ENCODE assay signal across 8 cellular contexts in the genomic region with DNA sequence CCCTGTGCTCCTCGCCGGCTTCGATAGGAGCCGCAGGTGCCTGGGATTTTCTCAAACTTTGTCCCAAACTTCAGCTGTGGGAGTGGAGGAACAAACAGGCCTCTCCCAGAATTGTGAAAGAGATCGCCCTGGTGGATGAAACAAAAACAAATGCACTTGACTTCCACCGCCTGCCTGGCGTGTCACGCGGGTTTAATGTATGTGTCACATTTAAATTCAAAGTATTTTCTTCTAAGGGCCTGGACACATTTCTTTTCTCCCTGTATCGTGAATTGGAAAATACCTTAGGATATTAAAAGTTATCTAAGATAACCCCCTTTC. TPM values are rescaled to one million over a fixed set of nuclear protein-coding genes. Genes with fewer than 3 reads are reported as not detected.
DNase-seq lines count a peak whose midpoint lies in the region; ATAC-seq and TF ChIP-seq lines count a peak whose summit lies in the region.

No MANE protein-coding gene starts in this region.

- no peak for TF ChIP-seq POLR2A in esophagus muscularis mucosa (IDR thresholded peaks at IDR 0.05; ENCODE audit: low read depth)

- no peaks in the 10 kb centered on the region for H3K9me3 Mint-ChIP-seq in neural progenitor cell

- TF ChIP-seq CTCF in WI38 (IDR thresholded peaks at IDR 0.05; ENCODE audit: low read depth, low read length) (no peak), esophagus muscularis mucosa (IDR thresholded peaks at IDR 0.05) (peak in 1 of 3 experiments; percentile 0), neural progenitor cell (IDR thresholded peaks at IDR 0.05) (no peak)

- H3K9ac ChIP-seq in HUES64 (ENCODE audit: low read depth, low read length) (peak overlapping the region; percentile 94), neural progenitor cell (peak overlapping the region; percentile 77)

- H3K27me3 Mint-ChIP-seq in neural progenitor cell (ENCODE audit: insufficient read depth, low read depth): no peaks in the 10 kb centered on the region

- H3K4me1 Mint-ChIP-seq in neural progenitor cell: peaks cover 40% of the 10 kb centered on the region

- peak overlapping the region; percentile 98 for H3K4me2 ChIP-seq in neural progenitor cell

- TF ChIP-seq EP300 in esophagus muscularis mucosa (IDR thresholded peaks at IDR 0.05): no peak

- H3K27ac Mint-ChIP-seq in neural progenitor cell: peak overlapping the region; percentile 84

- H3K9me3 ChIP-seq in HUES64 (ENCODE audit: insufficient read depth, low read depth, low read length): no peaks in the 10 kb centered on the region
- no peaks in the 10 kb centered on the region for H3K9me3 ChIP-seq in esophagus muscularis mucosa
- H3K9me3 ChIP-seq in neural progenitor cell (ENCODE audit: low read depth): no peaks in the 10 kb centered on the region

- DNase-seq in NCI-H1436 (lab: John Stamatoyannopoulos, UW) (peak; percentile 60), NCI-H1436 treated with DMSO at 0.1 percent for 48 hours (lab: John Stamatoyannopoulos, UW) (no peak), esophagus muscularis mucosa (ENCODE audit: extremely low spot score) (no peak), neural progenitor cell (ENCODE audit: low spot score) (no peak), NCI-H524 treated with DMSO at 0.1 percent for 48 hours (lab: John Stamatoyannopoulos, UW) (no peak)

- peak overlapping the region; percentile 91 for H3K4me3 ChIP-seq in HUES64 (ENCODE audit: low read length)
- peak overlapping the region; percentile 98 for H3K4me3 ChIP-seq in WI38 (ENCODE audit: low read depth, low read length)
- H3K4me3 ChIP-seq in esophagus muscularis mucosa: peak overlapping the region; percentile 89 to 96 (median 92)
- H3K4me3 ChIP-seq in neural progenitor cell: peak overlapping the region; percentile 96

- H3K36me3 Mint-ChIP-seq in neural progenitor cell: peaks cover 7% of the 10 kb centered on the region

- H2AFZ ChIP-seq in neural progenitor cell (replicated peaks): peak overlapping the region; percentile 87

- WGBS in HUES64: under 1% methylated on average over 9 of the region's 10 CpGs
- WGBS in esophagus muscularis mucosa: 2% methylated on average over 7 of the region's 10 CpGs

- H3K4me3 Mint-ChIP-seq in neural progenitor cell: peak overlapping the region; percentile 93

- ATAC-seq in GM21717 (IDR thresholded peaks at IDR 0.05; ENCODE audit: unreplicated experiment): peak; percentile 27

- H3F3A ChIP-seq in neural progenitor cell (ENCODE audit: low read depth): peaks cover 36% of the 10 kb centered on the region

- H4K20me1 ChIP-seq in neural progenitor cell (ENCODE audit: low read depth): peaks cover 29% of the 10 kb centered on the region

- no peaks in the 10 kb centered on the region for H3K36me3 ChIP-seq in HUES64 (ENCODE audit: insufficient read depth, low read length)
- no peaks in the 10 kb centered on the region for H3K36me3 ChIP-seq in esophagus muscularis mucosa
- H3K36me3 ChIP-seq in neural progenitor cell: no peaks in the 10 kb centered on the region

- peaks cover 59% of the 10 kb centered on the region for H3K4me1 ChIP-seq in HUES64 (ENCODE audit: insufficient read depth, low read length)
- peaks cover 34 to 63% (median 57%) of the 10 kb centered on the region in 4 donors for H3K4me1 ChIP-seq in esophagus muscularis mucosa
- H3K4me1 ChIP-seq in neural progenitor cell: peaks cover 47% of the 10 kb centered on the region

- peaks cover 65% of the 10 kb centered on the region for H3K79me2 ChIP-seq in neural progenitor cell (ENCODE audit: low read depth)

- H3K27ac ChIP-seq in HUES64 (ENCODE audit: low read depth, low read length): peak overlapping the region; percentile 98
- peak overlapping the region; percentile 97 to 99 (median 98) for H3K27ac ChIP-seq in esophagus muscularis mucosa (replicated peaks in 1 of 4)
- peak overlapping the region; percentile 96 for H3K27ac ChIP-seq in neural progenitor cell

- intact Hi-C loops in esophagus muscularis mucosa (cut with DNase I): loop anchor here (5.0 kb wide), 2 partner anchors 67 to 192 kb away; a partner anchor contains a TSS

- H3K27me3 ChIP-seq in HUES64 (ENCODE audit: insufficient read depth, low read length) (no peaks in the 10 kb centered on the region), esophagus muscularis mucosa (no peaks in the 10 kb centered on the region), neural progenitor cell (no peaks in the 10 kb centered on the region)

RNA-seq across cellular contexts. Expression of a gene that starts 0.7 kb away (rescaled TPM):
- polyA plus RNA-seq in HUES64 (2013, experiment 1 of 2): 27.2 TPM
- 27.8 TPM for polyA plus RNA-seq in HUES64 (2013, experiment 2 of 2)
- total RNA-seq in esophagus muscularis mucosa (10 to 100 TPM; 36.0 to 51.5 (median 38.5) TPM), neural progenitor cell (ENCODE audit: low replicate concordance) (21.4 and 30.4 TPM in 2 replicates)
